In genomic region chr20:31475032-31475431, GRCh38 we compare ENCODE assay signal across 13 cellular contexts. TPM values are rescaled to one million over a fixed set of nuclear protein-coding genes. Genes with fewer than 3 reads are reported as not detected.
DNase-seq lines count a peak whose midpoint lies in the region; ATAC-seq and TF ChIP-seq lines count a peak whose summit lies in the region.
"Had no signal": no experiment of that assay in that cellular context is flagged by ENCODE, and none has a peak within 500 bp of the region (broad histone marks: within the 10 kb centered on the region; RNA-seq: fewer than 3 reads in every experiment).

Gene DEFB124, minus strand, starts transcription at chr20:31475127. Its CDS starts 2,114 bp downstream, at chr20:31473013.
Gene REM1, plus strand, starts transcription at chr20:31475288. Its CDS starts 1,158 bp downstream, at chr20:31476446.

- no peak for TF ChIP-seq CTCF in AG10803 (conservative IDR thresholded peaks at IDR 0.05; ENCODE audit: low read length)
- TF ChIP-seq CTCF in parathyroid adenoma (IDR thresholded peaks at IDR 0.05) = no peak
- no peak for TF ChIP-seq CTCF in RWPE1 (conservative IDR thresholded peaks at IDR 0.05; ENCODE audit: low read depth)

- intact Hi-C loops in left cardiac atrium (cut with DNase I) = no loop called here

- H3K9ac ChIP-seq in parathyroid adenoma = no peak within 1 kb of the TSS

- DNase-seq in AG10803 (ENCODE audit: low read depth) (no peak), RPMI8226 (peak; percentile 42), left cardiac atrium (peak; percentile 73), RWPE1 (ENCODE audit: low spot score) (no peak)
- DNase-seq: activated CD8-positive, alpha-beta memory T cell treated with anti-CD3 and anti-CD28 coated beads for 24 hours; AML-193; hypothalamus; SJCRH30 had no signal

- H3K9me3 ChIP-seq in parathyroid adenoma (ENCODE audit: control insufficient read depth, low read length) = no peaks in the 10 kb centered on the region
- H3K9me3 ChIP-seq: SJCRH30 had no signal

- peak within 1 kb of the TSS; percentile 63 for H2AFZ ChIP-seq in parathyroid adenoma

- H3K36me3 ChIP-seq in parathyroid adenoma (ENCODE audit: control insufficient read depth, insufficient read depth, low read length) = no peaks in the 10 kb centered on the region
- H3K36me3 ChIP-seq: cardiac muscle cell, SJCRH30 had no signal

- no peaks in the 10 kb centered on the region for H3K27me3 ChIP-seq in parathyroid adenoma (ENCODE audit: control insufficient read depth, insufficient read depth, low read length)
- H3K27me3 ChIP-seq: cardiac muscle cell, SJCRH30 had no signal

- H3K4me3 ChIP-seq in AG10803 (ENCODE audit: low read length) (peak within 1 kb of the TSS; percentile 3), parathyroid adenoma (ENCODE audit: low read depth, low read length) (peak within 1 kb of the TSS; percentile 40)
- H3K4me3 ChIP-seq: cardiac muscle cell, SJCRH30 had no signal

- H3K79me2 ChIP-seq in parathyroid adenoma = no peaks in the 10 kb centered on the region

- peak within 1 kb of the TSS; percentile 71 for H3K4me2 ChIP-seq in parathyroid adenoma (ENCODE audit: low read length)

- ATAC-seq in left cardiac atrium (peak; percentile 87 to 92), HG03159 (IDR thresholded peaks at IDR 0.05; ENCODE audit: unreplicated experiment) (no peak), GM21825 (IDR thresholded peaks at IDR 0.05; ENCODE audit: unreplicated experiment) (no peak), GM21717 (IDR thresholded peaks at IDR 0.05; ENCODE audit: unreplicated experiment) (no peak)

- POLR2A ChIA-PET in RWPE1 (lab: Yijun Ruan, JAX; ENCODE audit: low non-redundant PET) = no interaction called here

- CTCF ChIA-PET in RWPE1 (lab: Yijun Ruan, JAX) = interaction anchor here (1.2 to 1.3 kb wide), 2 partner anchors 14 to 28 kb away, joined by 3 to 4 read pairs; no protein-coding TSS in a partner anchor

- H3K4me1 ChIP-seq in parathyroid adenoma = no peaks in the 10 kb centered on the region
- H3K4me1 ChIP-seq: SJCRH30 had no signal

- no peak within 1 kb of the TSS for H3K27ac ChIP-seq in parathyroid adenoma
- H3K27ac ChIP-seq in RWPE1 = no peak within 1 kb of the TSS
- H3K27ac ChIP-seq: cardiac muscle cell, SJCRH30 had no signal

RNA-seq across cellular contexts. Expression of gene DEFB124, which starts in this region (rescaled TPM):
- under 1 TPM in 1 of 2 donors, not detected in 1; 0.44 TPM for total RNA-seq in left cardiac atrium
- total RNA-seq: cardiac muscle cell, SJCRH30 had no signal

RNA-seq across cellular contexts. Expression of gene REM1, which starts in this region (rescaled TPM):
- 1 to 10 TPM; 1.6 to 3.2 TPM for total RNA-seq in left cardiac atrium
- total RNA-seq: cardiac muscle cell, SJCRH30 had no signal

Comparison
In these comparisons a context has a peak if more than half of its experiments do, and no peak if none do; other contexts are left out.
1. DNase-seq: peak in RPMI8226 (single experiment) and left cardiac atrium (single experiment); none in AG10803 (single experiment) and RWPE1 (single experiment).
2. ATAC-seq: peak in left cardiac atrium (2 of 2); none in HG03159 (single experiment), GM21825 (single experiment) and GM21717 (single experiment).